8 cellular contexts compared by ENCODE assay signal in the genomic region with DNA sequence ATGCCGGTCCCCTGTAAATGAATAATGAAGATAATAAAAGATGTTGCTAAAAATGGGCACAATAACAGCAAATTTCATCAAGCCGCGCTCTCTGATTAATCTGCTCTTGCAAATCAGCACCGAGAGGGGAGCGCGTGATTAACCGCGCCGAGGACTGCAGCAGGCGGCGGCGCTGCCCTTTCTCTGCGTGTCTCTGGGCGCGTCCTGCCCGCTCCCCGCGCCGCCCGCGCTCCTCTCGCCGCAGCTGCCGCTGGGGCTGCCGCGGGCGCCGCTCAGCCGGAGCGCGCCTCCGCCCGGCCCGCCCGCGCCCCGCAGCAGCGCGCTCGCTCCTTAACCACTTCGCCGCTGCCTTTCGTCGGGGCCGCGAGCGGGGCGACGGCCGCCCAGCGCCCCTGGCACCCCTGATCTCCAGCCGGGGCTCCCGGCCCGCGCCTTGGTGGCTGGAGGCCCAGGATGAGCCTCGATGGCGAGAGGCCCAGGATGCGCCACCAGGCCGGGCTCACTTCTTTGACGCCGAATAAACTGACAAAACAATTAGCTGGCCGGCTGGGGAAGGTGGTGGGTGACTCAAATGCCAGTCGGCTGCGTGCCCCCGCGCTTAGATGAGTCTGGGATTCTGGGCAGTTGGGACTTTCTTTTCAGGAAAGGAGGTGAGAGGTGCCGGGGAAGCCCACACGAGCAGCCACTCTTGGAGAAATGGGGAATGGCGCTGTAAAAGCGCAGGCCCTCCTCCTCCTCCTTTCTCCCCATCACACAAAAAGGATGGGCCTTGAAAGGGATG.
DNase-seq lines count a peak whose midpoint lies in the region; ATAC-seq and TF ChIP-seq lines count a peak whose summit lies in the region.

No MANE protein-coding gene starts in this region.

- H3K36me3 ChIP-seq in muscle layer of duodenum (ENCODE audit: control insufficient read depth in 1 of 2, insufficient read depth in 2 of 2, low read length in 2 of 2) = no peaks in the 10 kb centered on the region

- no peak for ATAC-seq in HG02571 (IDR thresholded peaks at IDR 0.05; ENCODE audit: unreplicated experiment)
- no peak for ATAC-seq in GM19035 (IDR thresholded peaks at IDR 0.05; ENCODE audit: unreplicated experiment)

- no peak for TF ChIP-seq CTCF in fibroblast of mammary gland (conservative IDR thresholded peaks at IDR 0.05; ENCODE audit: control insufficient read depth, insufficient read depth, low read depth, low read length)

- peak overlapping the region; percentile 64 for H3K27ac ChIP-seq in muscle layer of duodenum (ENCODE audit: low read length)

- peaks cover 0 to 12% of the 10 kb centered on the region in 2 donors for H3K4me1 ChIP-seq in muscle layer of duodenum (ENCODE audit: control insufficient read depth in 1 of 2, insufficient read depth in 2 of 2, low read length in 2 of 2)

- peak; percentile 61 for DNase-seq in DMS53 treated with DMSO at 0.1 percent for 48 hours (lab: John Stamatoyannopoulos, UW; ENCODE audit: unreplicated experiment)
- DNase-seq in NCI-H774 (lab: John Stamatoyannopoulos, UW) = peak; percentile 16
- peak; percentile 23 for DNase-seq in fibroblast of mammary gland (ENCODE audit: low read depth)
- no peak for DNase-seq in NCI-H128 (lab: John Stamatoyannopoulos, UW; ENCODE audit: unreplicated experiment)
- DNase-seq in activated CD8-positive, alpha-beta memory T cell treated with anti-CD3 and anti-CD28 coated beads for 24 hours = no peak

- peak overlapping the region; percentile 16 for H3K4me3 ChIP-seq in fibroblast of mammary gland (ENCODE audit: control insufficient read depth, low read depth, low read length)
- peak overlapping the region; percentile 47 to 56 for H3K4me3 ChIP-seq in muscle layer of duodenum (ENCODE audit: low read depth in 1 of 2, low read length in 2 of 2)

- H3K9me3 ChIP-seq in muscle layer of duodenum (ENCODE audit: control insufficient read depth in 1 of 2, low read length in 2 of 2) = no peaks in the 10 kb centered on the region

- H3K27me3 ChIP-seq in muscle layer of duodenum (ENCODE audit: low read depth, low read length) = no peaks in the 10 kb centered on the region

Comparison
In these comparisons a context has a peak if more than half of its experiments do, and no peak if none do; other contexts are left out.
1. DNase-seq: peak in DMS53 treated with DMSO at 0.1 percent for 48 hours (single experiment), NCI-H774 (single experiment) and fibroblast of mammary gland (single experiment); none in NCI-H128 (single experiment) and activated CD8-positive, alpha-beta memory T cell treated with anti-CD3 and anti-CD28 coated beads for 24 hours (single experiment).